1 cellular context compared by ENCODE assay signal in the genomic region with DNA sequence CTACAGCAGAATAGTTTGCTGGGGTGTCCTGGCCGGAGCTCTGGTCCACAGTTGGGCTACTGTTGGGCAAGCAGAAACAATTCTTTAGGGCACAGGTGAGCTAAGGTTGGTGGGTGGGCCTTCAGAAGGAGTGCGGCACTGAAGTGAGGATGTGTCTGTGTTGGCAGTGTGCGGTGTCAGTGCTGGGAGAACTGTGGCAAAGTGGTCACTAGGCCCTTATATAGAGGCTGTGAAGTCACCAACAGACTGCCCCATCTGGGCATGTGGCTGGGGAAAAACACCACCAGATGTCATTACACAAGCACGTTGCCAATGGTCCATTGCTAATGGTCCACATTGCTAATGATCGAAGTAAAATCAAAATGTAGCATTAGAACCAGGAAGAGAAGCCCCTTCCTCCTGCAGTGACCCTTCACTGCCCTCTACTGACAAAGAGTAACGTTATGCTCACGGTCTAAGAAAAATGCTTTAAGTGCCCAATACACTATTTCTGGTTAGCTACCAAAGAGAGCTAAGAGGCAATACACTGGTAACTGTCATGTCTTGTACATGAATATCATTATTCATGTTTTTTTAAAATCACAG.
TF ChIP-seq lines count a peak whose summit lies in the region.

No MANE protein-coding gene starts in this region.

TF ChIP-seq in IMR-90, 13 proteins besides CTCF, POLR2A, EP300 and RAD21 (continued from another document):
- TF ChIP-seq RCOR1 (IDR thresholded peaks at IDR 0.05; ENCODE audit: insufficient replicate concordance, low read length): no peak
- TF ChIP-seq SMC3 (IDR thresholded peaks at IDR 0.05; ENCODE audit: low read depth, low read length): no peak
